Comparison of ENCODE assay signal across 20 cellular contexts in the genomic region with DNA sequence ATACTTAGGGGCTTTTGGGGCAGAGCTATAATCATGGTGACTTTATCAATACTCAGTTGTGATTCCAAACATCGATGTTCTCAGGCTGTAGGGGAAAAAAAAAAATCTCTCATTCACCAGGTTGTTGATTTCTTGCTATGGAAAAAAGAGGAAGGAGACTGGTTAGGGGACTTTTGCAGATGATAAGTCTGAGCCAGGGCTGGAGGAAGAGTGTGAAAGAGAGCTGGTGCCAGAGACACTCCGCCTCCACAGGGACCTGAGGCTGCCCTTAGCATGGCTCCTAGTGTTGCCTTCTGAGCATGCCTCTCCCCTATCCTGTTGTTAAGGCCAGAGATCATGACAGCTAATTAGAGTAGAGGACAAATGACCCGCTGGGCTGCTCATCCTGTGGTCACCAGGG. TPM values are rescaled to one million over a fixed set of nuclear protein-coding genes. Genes with fewer than 3 reads are reported as not detected.
A peak's percentile ranks its signal among the peaks of the same experiment; 100 is the strongest.
DNase-seq lines count a peak whose midpoint lies in the region; ATAC-seq and TF ChIP-seq lines count a peak whose summit lies in the region.
"Had no signal": no experiment of that assay in that cellular context is flagged by ENCODE, and none has a peak within 500 bp of the region (broad histone marks: within the 10 kb centered on the region; RNA-seq: fewer than 3 reads in every experiment).

No MANE protein-coding gene starts in this region.

- no peak overlapping the region for H3K27ac Mint-ChIP-seq in activated B cell treated with CpG ODN at 0.5 μM for 24 hours
- H3K27ac Mint-ChIP-seq in natural killer cell, result peak overlapping the region; percentile 22 to 30
- no peak overlapping the region for H3K27ac Mint-ChIP-seq in CD4-positive, alpha-beta T cell
- H3K27ac Mint-ChIP-seq: activated naive CD8-positive, alpha-beta T cell treated with anti-CD3 and anti-CD28 coated beads, Interleukin-2, amount 10 ng/mL, durations not matched to agents 7 days and 5 days; activated T-cell treated with anti-CD3 and anti-CD28 coated beads, Interleukin-2, amount 50 U/mL, for 24 hours; mesothelial cell of epicardium had no signal

- no peaks in the 10 kb centered on the region for H3K27me3 ChIP-seq in CD4-positive, alpha-beta T cell (ENCODE audit: control insufficient read depth, insufficient read depth, low read length)

- intact Hi-C loops in activated B cell treated with CpG ODN at 0.5 μM for 24 hours (cut with micrococcal nuclease) (loop anchor here (1.0 kb wide), 1 partner anchor 9 kb away; no protein-coding TSS in a partner anchor), natural killer cell (cut with micrococcal nuclease) (no loop called here)
- intact Hi-C loops in CD4-positive, alpha-beta T cell (cut with DNase I, micrococcal nuclease), result no loop called here

- H3K9me3 Mint-ChIP-seq in activated B cell treated with CpG ODN at 0.5 μM for 24 hours (no peaks in the 10 kb centered on the region), natural killer cell (no peaks in the 10 kb centered on the region)
- H3K9me3 Mint-ChIP-seq in CD4-positive, alpha-beta T cell, result no peaks in the 10 kb centered on the region
- H3K9me3 Mint-ChIP-seq: activated naive CD8-positive, alpha-beta T cell treated with anti-CD3 and anti-CD28 coated beads, Interleukin-2, amount 10 ng/mL, durations not matched to agents 7 days and 5 days; activated T-cell treated with anti-CD3 and anti-CD28 coated beads, Interleukin-2, amount 50 U/mL, for 24 hours; mesothelial cell of epicardium had no signal

- no peak for TF ChIP-seq CTCF in activated B cell treated with CpG ODN at 0.5 μM for 24 hours (IDR thresholded peaks at IDR 0.05)
- TF ChIP-seq CTCF in natural killer cell (IDR thresholded peaks at IDR 0.05), result no peak
- no peak for TF ChIP-seq CTCF in CD4-positive, alpha-beta T cell (IDR thresholded peaks at IDR 0.05)

- peaks cover 59% of the 10 kb centered on the region for H3K4me1 Mint-ChIP-seq in activated B cell treated with CpG ODN at 0.5 μM for 24 hours
- H3K4me1 Mint-ChIP-seq in natural killer cell, result peaks cover 29 to 42% of the 10 kb centered on the region in 2 donors
- no peaks in the 10 kb centered on the region for H3K4me1 Mint-ChIP-seq in CD4-positive, alpha-beta T cell (ENCODE audit: low read depth)

- POLR2A ChIA-PET in activated B cell treated with CpG ODN at 0.5 μM for 24 hours (lab: Charles Lee), result interaction anchor here (0.7 to 2.2 kb wide), 6 partner anchors 10 to 112 kb away, joined by 3 to 7 read pairs (median 4); partner anchors contain the start of gene ADORA2A
- POLR2A ChIA-PET in CD4-positive, alpha-beta T cell (lab: Charles Lee), result no interaction called here

- H3K36me3 Mint-ChIP-seq in activated B cell treated with CpG ODN at 0.5 μM for 24 hours (ENCODE audit: low read depth) (no peaks in the 10 kb centered on the region), natural killer cell (no peaks in the 10 kb centered on the region)
- no peaks in the 10 kb centered on the region for H3K36me3 Mint-ChIP-seq in CD4-positive, alpha-beta T cell (ENCODE audit: low read depth)
- H3K36me3 Mint-ChIP-seq: activated naive CD8-positive, alpha-beta T cell treated with anti-CD3 and anti-CD28 coated beads, Interleukin-2, amount 10 ng/mL, durations not matched to agents 7 days and 5 days; mesothelial cell of epicardium had no signal

- no peak overlapping the region for H3K27ac ChIP-seq in CD4-positive, alpha-beta T cell (ENCODE audit: low read depth, low read length)
- H3K27ac ChIP-seq: C4-2B, foreskin keratinocyte had no signal

- peak; percentile 42 for ATAC-seq in activated B cell treated with CpG ODN at 0.5 μM for 24 hours (ENCODE audit: low read depth)
- ATAC-seq in natural killer cell, result peak; percentile 28 to 43 (median 33)
- no peak for ATAC-seq in CD4-positive, alpha-beta T cell (ENCODE audit: poor library complexity)
- ATAC-seq: foreskin keratinocyte, SK-N-SH treated with all-trans-retinoic acid at 6 μM for 48 hours had no signal

- peak overlapping the region; percentile 3 for H3K4me3 Mint-ChIP-seq in activated B cell treated with CpG ODN at 0.5 μM for 24 hours
- peak overlapping the region; percentile 50 for H3K4me3 Mint-ChIP-seq in natural killer cell
- H3K4me3 Mint-ChIP-seq in CD4-positive, alpha-beta T cell, result no peak overlapping the region
- H3K4me3 Mint-ChIP-seq: activated naive CD8-positive, alpha-beta T cell treated with anti-CD3 and anti-CD28 coated beads, Interleukin-2, amount 10 ng/mL, durations not matched to agents 7 days and 5 days; activated T-cell treated with anti-CD3 and anti-CD28 coated beads, Interleukin-2, amount 50 U/mL, for 24 hours; mesothelial cell of epicardium had no signal

- DNase-seq in GF-D8 (lab: John Stamatoyannopoulos, UW) (peak; percentile 71), NCI-H146 (lab: John Stamatoyannopoulos, UW) (peak; percentile 34), activated B cell treated with CpG ODN at 0.5 μM for 24 hours (no peak), natural killer cell (no peak), NCI-H226 (no peak), NCI-H2029 (lab: John Stamatoyannopoulos, UW) (no peak), 8988T (no peak)
- no peak for DNase-seq in CD4-positive, alpha-beta T cell
- DNase-seq: activated naive CD8-positive, alpha-beta T cell treated with anti-CD3 and anti-CD28 coated beads, Interleukin-2, amount 10 ng/mL, durations not matched to agents 7 days and 5 days; activated T-cell treated with anti-CD3 and anti-CD28 coated beads, Interleukin-2, amount 50 U/mL, for 24 hours; caudate nucleus; foreskin keratinocyte; GOT3; NCI-H187 treated with DMSO at 0.1 percent for 48 hours; NCI-H82; stimulated activated CD4-positive, alpha-beta T cell treated with anti-CD3 and anti-CD28 coated beads, Interleukin-2, amount 100 ng/mL, for 24 hours had no signal

- CTCF ChIA-PET in activated B cell treated with CpG ODN at 0.5 μM for 24 hours (lab: Charles Lee), result interaction anchor here (1.0 to 2.5 kb wide), 3 partner anchors 9 to 89 kb away, joined by 4 to 12 read pairs (median 4); no protein-coding TSS in a partner anchor
- CTCF ChIA-PET in CD4-positive, alpha-beta T cell (lab: Charles Lee), result no interaction called here

- H3K27me3 Mint-ChIP-seq in activated B cell treated with CpG ODN at 0.5 μM for 24 hours, result no peaks in the 10 kb centered on the region
- H3K27me3 Mint-ChIP-seq in natural killer cell (ENCODE audit: low read depth in 2 of 2), result no peaks in the 10 kb centered on the region
- no peaks in the 10 kb centered on the region for H3K27me3 Mint-ChIP-seq in CD4-positive, alpha-beta T cell
- H3K27me3 Mint-ChIP-seq: activated T-cell treated with anti-CD3 and anti-CD28 coated beads, Interleukin-2, amount 50 U/mL, for 24 hours had no signal

- no peaks in the 10 kb centered on the region for H3K9me3 ChIP-seq in CD4-positive, alpha-beta T cell (ENCODE audit: control insufficient read depth, low read length)

RNA-seq across cellular contexts. Expression of gene UPB1, which starts 16.9 kb away (rescaled TPM):
- total RNA-seq in activated B cell treated with CpG ODN at 0.5 μM for 24 hours (1.1 and 1.3 TPM in 2 replicates), natural killer cell (1 to 10 TPM in 1 of 3 donors, under 1 TPM in 2; 0.33 to 1.6 (median 0.50) TPM)
- total RNA-seq in CD4-positive, alpha-beta T cell, result 1 to 10 TPM; 2.7 to 3.7 TPM
- total RNA-seq: Daoy, foreskin keratinocyte had no signal

RNA-seq across cellular contexts. Expression of gene GUCD1, which starts 42.9 kb away (rescaled TPM):
- total RNA-seq in activated B cell treated with CpG ODN at 0.5 μM for 24 hours (134 and 141 TPM in 2 replicates), natural killer cell (100 to 1,000 TPM in 1 of 3 donors, 10 to 100 TPM in 2; 76.9 to 102 (median 94.9) TPM)
- total RNA-seq in CD4-positive, alpha-beta T cell, result 10 to 100 TPM; 60.9 to 68.3 TPM

RNA-seq across cellular contexts. Expression of gene SNRPD3, which starts 43.8 kb away (rescaled TPM):
- total RNA-seq in activated B cell treated with CpG ODN at 0.5 μM for 24 hours (96.5 and 98.6 TPM in 2 replicates), natural killer cell (10 to 100 TPM; 40.9 to 44.6 (median 44.0) TPM)
- 10 to 100 TPM; 31.0 to 31.5 TPM for total RNA-seq in CD4-positive, alpha-beta T cell

Comparison
In these comparisons a context has a peak if more than half of its experiments do, and no peak if none do; other contexts are left out.
1. DNase-seq: peak in GF-D8 (single experiment) and NCI-H146 (single experiment); none in activated B cell treated with CpG ODN at 0.5 μM for 24 hours (single experiment), natural killer cell (single experiment), NCI-H226 (single experiment), NCI-H2029 (single experiment), CD4-positive, alpha-beta T cell (0 of 10) and 8988T (single experiment).
2. H3K27ac Mint-ChIP-seq: peak in natural killer cell (2 of 2); none in activated B cell treated with CpG ODN at 0.5 μM for 24 hours (single experiment) and CD4-positive, alpha-beta T cell (single experiment).